9 cellular contexts compared by ENCODE assay signal in genomic region chr3:112560330-112560729, GRCh38. TPM values are rescaled to one million over a fixed set of nuclear protein-coding genes. Genes with fewer than 3 reads are reported as not detected.
DNase-seq lines count a peak whose midpoint lies in the region; ATAC-seq and TF ChIP-seq lines count a peak whose summit lies in the region.
"Had no signal": no experiment of that assay in that cellular context is flagged by ENCODE, and none has a peak within 500 bp of the region (broad histone marks: within the 10 kb centered on the region; RNA-seq: fewer than 3 reads in every experiment).

No MANE protein-coding gene starts in this region.

- H3K27ac Mint-ChIP-seq in activated T-cell treated with anti-CD3 and anti-CD28 coated beads, Interleukin-2, amount 50 U/mL, for 72 hours, result peak overlapping the region; percentile 79

- H3K4me1 Mint-ChIP-seq in activated T-cell treated with anti-CD3 and anti-CD28 coated beads, Interleukin-2, amount 50 U/mL, for 72 hours (ENCODE audit: low read depth), result peaks cover 52% of the 10 kb centered on the region

- H3K27me3 Mint-ChIP-seq in activated T-cell treated with anti-CD3 and anti-CD28 coated beads, Interleukin-2, amount 50 U/mL, for 72 hours (ENCODE audit: low read depth), result no peaks in the 10 kb centered on the region

- 18 to 22% (median 20%) methylated on average over 2 of the region's 2 CpGs for WGBS in adrenal gland, 4 donors
- 11 to 21% methylated on average over 2 of the region's 2 CpGs for WGBS in transverse colon (ENCODE audit: low coverage in 1 of 2), 2 donors

- TF ChIP-seq CTCF in adrenal gland (IDR thresholded peaks at IDR 0.05), result no peak
- no peak for TF ChIP-seq CTCF in left lung (IDR thresholded peaks at IDR 0.05)
- TF ChIP-seq CTCF in transverse colon (IDR thresholded peaks at IDR 0.05), result no peak

- in situ Hi-C loops in transverse colon (cut with MboI; ENCODE audit: low pct_ligation_motif_present in 1 of 4, low pct_unique_long_range_greater_than_20kb in 1 of 4, low sequenced_read_pairs in 3 of 4), result loop anchor here in 1 of 4 donors (25.0 kb wide), 1 partner anchor 427 kb away; the partner anchor contains the start of genes CD200R1 and GTPBP8

- H3K36me3 Mint-ChIP-seq in activated T-cell treated with anti-CD3 and anti-CD28 coated beads, Interleukin-2, amount 50 U/mL, for 72 hours (ENCODE audit: insufficient read depth in 2 of 2), result peaks cover 4 to 17% of the 10 kb centered on the region in 2 donors

- intact Hi-C loops in adrenal gland (cut with DNase I), result no loop called here
- intact Hi-C loops in left lung (cut with DNase I), result no loop called here
- intact Hi-C loops in transverse colon (cut with DNase I; ENCODE audit: low total_unique reads), result no loop called here

- peak overlapping the region in 3 of 5 donors; percentile 97 to 99 (median 98) for H3K27ac ChIP-seq in adrenal gland
- H3K27ac ChIP-seq in left lung, result peak overlapping the region; percentile 96 to 98
- peak overlapping the region; percentile 91 to 99 (median 96) for H3K27ac ChIP-seq in transverse colon

- H3K9me3 ChIP-seq in adrenal gland (replicated peaks in 1 of 3) (no peaks in the 10 kb centered on the region), left lung (no peaks in the 10 kb centered on the region), transverse colon (no peaks in the 10 kb centered on the region)

- no peaks in the 10 kb centered on the region for H3K27me3 ChIP-seq in adrenal gland
- no peaks in the 10 kb centered on the region for H3K27me3 ChIP-seq in left lung
- H3K27me3 ChIP-seq in transverse colon, result no peaks in the 10 kb centered on the region

- ATAC-seq in activated T-cell treated with anti-CD3 and anti-CD28 coated beads, Interleukin-2, amount 50 U/mL, for 72 hours (replicated peaks in 1 of 2), result no peak
- ATAC-seq in left lung (no peak), HG03432 (IDR thresholded peaks at IDR 0.05; ENCODE audit: unreplicated experiment) (no peak), GM19023 (IDR thresholded peaks at IDR 0.05; ENCODE audit: unreplicated experiment) (no peak)

- H3K4me1 ChIP-seq in adrenal gland (replicated peaks in 1 of 2) (peaks cover 24 to 51% of the 10 kb centered on the region in 2 donors), left lung (peaks cover 25 to 61% of the 10 kb centered on the region in 2 donors), transverse colon (peaks cover 14 to 52% (median 33%) of the 10 kb centered on the region in 4 donors)

- TF ChIP-seq POLR2A in adrenal gland (IDR thresholded peaks at IDR 0.05) (no peak), transverse colon (IDR thresholded peaks at IDR 0.05) (no peak)

- peaks cover 0 to 5% of the 10 kb centered on the region in 2 donors for H3K36me3 ChIP-seq in adrenal gland (replicated peaks in 1 of 2)
- peaks cover 0 to 11% of the 10 kb centered on the region in 2 donors for H3K36me3 ChIP-seq in left lung
- H3K36me3 ChIP-seq in transverse colon, result peaks cover 0 to 8% (median 0%) of the 10 kb centered on the region in 4 donors

- H3K4me3 Mint-ChIP-seq in activated T-cell treated with anti-CD3 and anti-CD28 coated beads, Interleukin-2, amount 50 U/mL, for 72 hours, result peak overlapping the region; percentile 85 to 95

- peak overlapping the region in 2 of 4 donors; percentile 92 to 95 for H3K4me3 ChIP-seq in adrenal gland
- peak overlapping the region; percentile 82 to 83 for H3K4me3 ChIP-seq in left lung
- peak overlapping the region in 3 of 4 donors; percentile 69 to 77 (median 75) for H3K4me3 ChIP-seq in transverse colon

- no peaks in the 10 kb centered on the region for H3K9me3 Mint-ChIP-seq in activated T-cell treated with anti-CD3 and anti-CD28 coated beads, Interleukin-2, amount 50 U/mL, for 72 hours

- DNase-seq in activated T-cell treated with anti-CD3 and anti-CD28 coated beads, Interleukin-2, amount 50 U/mL, for 72 hours, result no peak
- DNase-seq in activated T-cell treated with anti-CD3 and anti-CD28 coated beads, Interleukin-2, amount 50 U/mL, for 48 hours, result no peak
- no peak for DNase-seq in adrenal gland
- no peak for DNase-seq in left lung
- DNase-seq in transverse colon, result no peak
- DNase-seq in NCI-H1092 treated with DMSO at 0.1 percent for 48 hours (lab: John Stamatoyannopoulos, UW), result no peak
- DNase-seq: activated gamma-delta T cell treated with Interleukin-2 at 50 U/mL for 16 hours had no signal

- TF ChIP-seq EP300 in transverse colon (IDR thresholded peaks at IDR 0.05; ENCODE audit: low read depth), result no peak

RNA-seq across cellular contexts. Expression of gene ATG3, which starts 1.4 kb away (rescaled TPM):
- total RNA-seq in activated T-cell treated with anti-CD3 and anti-CD28 coated beads, Interleukin-2, amount 50 U/mL, for 72 hours, result 10 to 100 TPM; 52.0 to 52.2 TPM
- total RNA-seq in adrenal gland (10 to 100 TPM; 56.1 to 73.6 (median 69.2) TPM), left lung (10 to 100 TPM; 49.7 to 73.1 TPM), transverse colon (10 to 100 TPM; 24.3 to 82.6 (median 52.8) TPM)
- polyA plus RNA-seq in adrenal gland, result 100 to 1,000 TPM in 1 of 3 donors, 10 to 100 TPM in 2; 25.3 to 128 (median 26.6) TPM

RNA-seq across cellular contexts. Expression of gene SLC35A5, which starts 1.5 kb away (rescaled TPM):
- total RNA-seq in activated T-cell treated with anti-CD3 and anti-CD28 coated beads, Interleukin-2, amount 50 U/mL, for 72 hours, result 10 to 100 TPM; 24.8 TPM
- total RNA-seq in adrenal gland (10 to 100 TPM; 28.1 to 51.6 (median 39.6) TPM), left lung (10 to 100 TPM; 42.6 to 48.7 TPM), transverse colon (10 to 100 TPM in 3 of 4 donors, under 1 TPM in 1; 0.80 to 49.2 (median 25.4) TPM)
- polyA plus RNA-seq in adrenal gland, result 10 to 100 TPM in 1 of 3 donors, 1 to 10 TPM in 2; 6.1 to 48.4 (median 8.0) TPM
